Comparison of ENCODE assay signal across 12 cellular contexts in the genomic region with DNA sequence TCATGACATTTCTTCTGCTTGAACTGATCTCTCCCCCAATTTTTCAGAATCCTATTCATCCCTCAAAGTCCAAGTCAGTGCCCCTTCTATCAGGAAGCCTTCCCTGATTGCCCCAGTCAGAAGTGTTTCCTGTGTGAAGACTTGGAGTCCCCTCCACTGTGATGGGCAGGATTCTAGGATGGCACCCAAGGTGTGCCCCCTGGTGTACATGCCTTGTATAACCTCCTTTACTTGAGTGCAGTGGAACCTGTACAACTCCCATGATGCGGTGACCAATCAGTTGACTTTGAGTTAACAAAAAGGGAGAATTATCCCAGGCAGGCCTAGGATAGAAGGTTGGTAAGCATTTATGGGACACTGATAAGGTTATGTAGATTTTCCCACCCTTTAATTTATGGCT. TPM values are rescaled to one million over a fixed set of nuclear protein-coding genes. Genes with fewer than 3 reads are reported as not detected.
A peak's percentile ranks its signal among the peaks of the same experiment; 100 is the strongest.
DNase-seq lines count a peak whose midpoint lies in the region; ATAC-seq, FAIRE-seq and TF ChIP-seq lines count a peak whose summit lies in the region.
"Had no signal": no experiment of that assay in that cellular context is flagged by ENCODE, and none has a peak within 500 bp of the region (broad histone marks: within the 10 kb centered on the region; RNA-seq: fewer than 3 reads in every experiment).

No MANE protein-coding gene starts in this region.

- no peak for TF ChIP-seq EP300 in A549 (IDR thresholded peaks at IDR 0.05)

- TF ChIP-seq CTCF in A549 (IDR thresholded peaks at IDR 0.05): no peak
- peak; percentile 30 for TF ChIP-seq CTCF in GM13976 (IDR thresholded peaks at IDR 0.05; ENCODE audit: borderline replicate concordance, control extremely low read depth, extremely low read depth, insufficient read depth, missing control alignments)
- peak; percentile 27 for TF ChIP-seq CTCF in fibroblast of villous mesenchyme (IDR thresholded peaks at IDR 0.05; ENCODE audit: insufficient read depth, low read depth, low read length)

- TF ChIP-seq POLR2A in A549 (IDR thresholded peaks at IDR 0.05; ENCODE audit: low read length): no peak
- no peak for TF ChIP-seq POLR2A in GM12892 (IDR thresholded peaks at IDR 0.05; ENCODE audit: low read depth, low read length)

- H3K4me2 ChIP-seq in A549: no peak overlapping the region

- in situ Hi-C loops in GM13976 (cut with MboI; ENCODE audit: low sequenced_read_pairs, unreplicated experiment): no loop called here

- 50% methylated on average over 1 of the region's 1 CpG for WGBS in A549 (ENCODE audit: missing lambda C conversion rate)

- no peak overlapping the region for H3K9ac ChIP-seq in NT2/D1 (ENCODE audit: insufficient read length, low read depth)

- H3K9me3 ChIP-seq in A549 (no peaks in the 10 kb centered on the region), NT2/D1 (ENCODE audit: insufficient read depth, low read length) (no peaks in the 10 kb centered on the region)
- H3K9me3 ChIP-seq: psoas muscle had no signal

- H3K4me3 ChIP-seq in A549 (no peak overlapping the region), NT2/D1 (ENCODE audit: insufficient read length, low read depth) (no peak overlapping the region), fibroblast of villous mesenchyme (ENCODE audit: low read depth, low read length) (no peak overlapping the region)
- H3K4me3 ChIP-seq: psoas muscle had no signal

- CTCF ChIA-PET in A549 (lab: Yijun Ruan, JAX): interaction anchor here (1.1 to 1.7 kb wide), 3 partner anchors 21 to 269 kb away, joined by 3 to 7 read pairs (median 6); no protein-coding TSS in a partner anchor

- TF ChIP-seq RAD21 in A549 (conservative IDR thresholded peaks at IDR 0.05 in 1 of 2, IDR thresholded peaks at IDR 0.05 in 1 of 2): no peak

- ATAC-seq in A549 (peak; percentile 56 to 63; a peak in 4 of 6 replicates), HG03469 (IDR thresholded peaks at IDR 0.05; ENCODE audit: unreplicated experiment) (no peak)
- ATAC-seq: psoas muscle had no signal

- H3K27me3 ChIP-seq in NT2/D1 (ENCODE audit: insufficient read depth, insufficient read length): no peaks in the 10 kb centered on the region

- DNase-seq in A549 (ENCODE audit: low read depth in 1 of 2, low spot score in 1 of 2) (peak in 1 of 2 experiments; percentile 27), GM13976 (ENCODE audit: low spot score) (no peak), NT2/D1 (ENCODE audit: low read depth, low spot score) (peak; percentile 6), fibroblast of villous mesenchyme (ENCODE audit: low read depth) (no peak), NCI-H1048 (lab: John Stamatoyannopoulos, UW) (no peak), NCI-H2196 treated with DMSO at 0.1 percent for 48 hours (lab: John Stamatoyannopoulos, UW; ENCODE audit: unreplicated experiment) (no peak), GM12892 (ENCODE audit: insufficient read length) (no peak)
- DNase-seq: dermis blood vessel endothelial cell, head of caudate nucleus, NCI-H1436 treated with DMSO at 0.1 percent for 48 hours, psoas muscle had no signal

- POLR2A ChIA-PET in A549 (lab: Yijun Ruan, JAX): no interaction called here

- no peak overlapping the region for H3K27ac ChIP-seq in A549
- H3K27ac ChIP-seq: psoas muscle had no signal

- FAIRE-seq in A549 (lab: Jason Lieb, UNC) (no peak), GM12892 (lab: Jason Lieb, UNC) (no peak)

- no peaks in the 10 kb centered on the region for H3K36me3 ChIP-seq in NT2/D1 (ENCODE audit: insufficient read depth, insufficient read length, low read length)

- H3K4me1 ChIP-seq in A549: no peaks in the 10 kb centered on the region
- H3K4me1 ChIP-seq in NT2/D1 (ENCODE audit: insufficient read depth, insufficient read length): no peaks in the 10 kb centered on the region
- H3K4me1 ChIP-seq: psoas muscle had no signal

TF ChIP-seq in A549, 52 proteins besides CTCF, POLR2A, EP300 and RAD21:
- no peak for TF ChIP-seq POLR2AphosphoS2 (conservative IDR thresholded peaks at IDR 0.05; ENCODE audit: low read length)
- no peak for TF ChIP-seq NR3C1 (IDR thresholded peaks at IDR 0.05)
- no peak for TF ChIP-seq SMC3 (IDR thresholded peaks at IDR 0.05)
- TF ChIP-seq TP53 (CRISPR knock-in tag; IDR thresholded peaks at IDR 0.05): no peak
- TF ChIP-seq, protein P1, sequence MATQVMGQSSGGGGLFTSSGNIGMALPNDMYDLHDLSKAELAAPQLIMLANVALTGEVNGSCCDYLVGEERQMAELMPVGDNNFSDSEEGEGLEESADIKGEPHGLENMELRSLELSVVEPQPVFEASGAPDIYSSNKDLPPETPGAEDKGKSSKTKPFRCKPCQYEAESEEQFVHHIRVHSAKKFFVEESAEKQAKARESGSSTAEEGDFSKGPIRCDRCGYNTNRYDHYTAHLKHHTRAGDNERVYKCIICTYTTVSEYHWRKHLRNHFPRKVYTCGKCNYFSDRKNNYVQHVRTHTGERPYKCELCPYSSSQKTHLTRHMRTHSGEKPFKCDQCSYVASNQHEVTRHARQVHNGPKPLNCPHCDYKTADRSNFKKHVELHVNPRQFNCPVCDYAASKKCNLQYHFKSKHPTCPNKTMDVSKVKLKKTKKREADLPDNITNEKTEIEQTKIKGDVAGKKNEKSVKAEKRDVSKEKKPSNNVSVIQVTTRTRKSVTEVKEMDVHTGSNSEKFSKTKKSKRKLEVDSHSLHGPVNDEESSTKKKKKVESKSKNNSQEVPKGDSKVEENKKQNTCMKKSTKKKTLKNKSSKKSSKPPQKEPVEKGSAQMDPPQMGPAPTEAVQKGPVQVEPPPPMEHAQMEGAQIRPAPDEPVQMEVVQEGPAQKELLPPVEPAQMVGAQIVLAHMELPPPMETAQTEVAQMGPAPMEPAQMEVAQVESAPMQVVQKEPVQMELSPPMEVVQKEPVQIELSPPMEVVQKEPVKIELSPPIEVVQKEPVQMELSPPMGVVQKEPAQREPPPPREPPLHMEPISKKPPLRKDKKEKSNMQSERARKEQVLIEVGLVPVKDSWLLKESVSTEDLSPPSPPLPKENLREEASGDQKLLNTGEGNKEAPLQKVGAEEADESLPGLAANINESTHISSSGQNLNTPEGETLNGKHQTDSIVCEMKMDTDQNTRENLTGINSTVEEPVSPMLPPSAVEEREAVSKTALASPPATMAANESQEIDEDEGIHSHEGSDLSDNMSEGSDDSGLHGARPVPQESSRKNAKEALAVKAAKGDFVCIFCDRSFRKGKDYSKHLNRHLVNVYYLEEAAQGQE (IDR thresholded peaks at IDR 0.05): no peak
- TF ChIP-seq CBX8 (IDR thresholded peaks at IDR 0.05): no peak

RNA-seq across cellular contexts. Expression of a gene that starts 23.4 kb away (rescaled TPM):
- polyA plus RNA-seq in A549 (2011; rRNA removed) (not detected in 2 replicates), A549 (2017; fragmentation: RNase III; extraction: RNeasy Plus Mini Kit Qiagen cat#74134 plus additional on column Dnase treatment) (not detected in 3 replicates)
- not detected in 2 replicates for polyA plus RNA-seq in A549 (2012; cell fraction: cytosol; rRNA removed)
- polyA plus RNA-seq in A549 (2012; cell fraction: nucleus; rRNA removed): not detected in 2 replicates
- polyA minus RNA-seq in A549 (2011; rRNA and poly(A)+ RNA removed): not detected in 2 replicates
- not detected in 2 replicates for total RNA-seq in fibroblast of villous mesenchyme
- polyA plus RNA-seq in GM12892 (2012; ENCODE audit: missing spikeins): not detected
- total RNA-seq: dermis blood vessel endothelial cell had no signal
